Comparison of ENCODE assay signal across 34 cellular contexts in genomic region chr7:138350103-138350700, GRCh38.
"Had no signal": no experiment of that assay in that cellular context is flagged by ENCODE, and none has a peak within 500 bp of the region (broad histone marks: within the 10 kb centered on the region; RNA-seq: fewer than 3 reads in every experiment).

No MANE protein-coding gene starts in this region.

- H3K27ac ChIP-seq: ascending aorta, body of pancreas, brain microvascular endothelial cell, breast epithelium, VCaP had no signal

- FAIRE-seq: TTC549 had no signal

- DNase-seq: activated B cell treated with CpG ODN at 0.5 μM for 24 hours; activated CD4-positive, alpha-beta memory T cell treated with anti-CD3 and anti-CD28 coated beads for 36 hours; activated CD4-positive, alpha-beta T cell treated with anti-CD3 and anti-CD28 coated beads for 4 hours; activated CD4-positive, alpha-beta T cell treated with anti-CD3 and anti-CD28 coated beads, Interleukin-2, amount 10 ng/mL, durations not matched to agents 24 days and 14 days; activated CD4-positive, alpha-beta T cell treated with anti-CD3 and anti-CD28 coated beads, Interleukin-2, amount 50 U/mL, for 1 hour; activated CD4-positive, alpha-beta T cell treated with anti-CD3 and anti-CD28 coated beads, Interleukin-2, amount 50 U/mL, for 4 hours; activated CD4-positive, CD25-positive, alpha-beta regulatory T cell treated with anti-CD3 and anti-CD28 coated beads, Interleukin-2, amount 50 U/mL, for 72 hours; activated CD8-positive, alpha-beta memory T cell treated with anti-CD3 and anti-CD28 coated beads, Interleukin-2, amount 50 U/mL, for 4 hours; activated CD8-positive, alpha-beta T cell treated with anti-CD3 and anti-CD28 coated beads for 36 hours; activated effector memory CD4-positive, alpha-beta T cell treated with anti-CD3 and anti-CD28 coated beads, Interleukin-2, amount 50 U/mL, for 16 hours; activated gamma-delta T cell treated with Interleukin-2 at 50 U/mL for 16 hours; activated naive CD4-positive, alpha-beta T cell; activated naive CD4-positive, alpha-beta T cell treated with anti-CD3 and anti-CD28 coated beads for 36 hours; activated naive CD4-positive, alpha-beta T cell treated with anti-CD3 and anti-CD28 coated beads, Interleukin-2, amount 50 U/mL, for 16 hours; activated naive CD8-positive, alpha-beta T cell treated with anti-CD3 and anti-CD28 coated beads for 36 hours; activated T-cell treated with anti-CD3 and anti-CD28 coated beads for 4 hours; activated T-cell treated with anti-CD3 and anti-CD28 coated beads, Interleukin-2, amount 50 U/mL, for 1 hour; activated T-cell treated with anti-CD3 and anti-CD28 coated beads, Interleukin-2, amount 50 U/mL, for 4 hours; activated T-cell treated with anti-CD3 and anti-CD28 coated beads, Interleukin-2, amount 50 U/mL, for 72 hours; amygdala; anterior cingulate cortex; body of pancreas; brain microvascular endothelial cell; central memory CD4-positive, alpha-beta T cell; T-helper 9 cell had no signal

- H3K27me3 ChIP-seq: ascending aorta, body of pancreas, brain microvascular endothelial cell, breast epithelium had no signal

- H3K27me3 Mint-ChIP-seq: activated B cell treated with CpG ODN at 0.5 μM for 24 hours; activated CD4-positive, alpha-beta memory T cell treated with anti-CD3 and anti-CD28 coated beads for 36 hours; activated CD4-positive, alpha-beta T cell treated with anti-CD3 and anti-CD28 coated beads, Interleukin-2, amount 10 ng/mL, durations not matched to agents 24 days and 14 days; activated CD8-positive, alpha-beta T cell treated with anti-CD3 and anti-CD28 coated beads for 36 hours; activated naive CD8-positive, alpha-beta T cell treated with anti-CD3 and anti-CD28 coated beads for 36 hours; activated T-helper 17 cell treated with anti-CD3 and anti-CD28 coated beads, Interleukin-2, amount 50 U/mL, for 72 hours had no signal

- H3K27ac Mint-ChIP-seq: activated B cell treated with CpG ODN at 0.5 μM for 24 hours; activated CD4-positive, alpha-beta memory T cell treated with anti-CD3 and anti-CD28 coated beads for 36 hours; activated CD4-positive, alpha-beta T cell treated with anti-CD3 and anti-CD28 coated beads, Interleukin-2, amount 10 ng/mL, durations not matched to agents 24 days and 14 days; activated CD8-positive, alpha-beta T cell treated with anti-CD3 and anti-CD28 coated beads for 36 hours; activated naive CD4-positive, alpha-beta T cell treated with anti-CD3 and anti-CD28 coated beads for 36 hours; activated naive CD4-positive, alpha-beta T cell treated with anti-CD3 and anti-CD28 coated beads, Interleukin-2, amount 50 U/mL, for 72 hours; activated naive CD8-positive, alpha-beta T cell treated with anti-CD3 and anti-CD28 coated beads for 36 hours; activated T-cell treated with anti-CD3 and anti-CD28 coated beads, Interleukin-2, amount 50 U/mL, for 72 hours; activated T-helper 1 cell treated with anti-CD3 and anti-CD28 coated beads, Interleukin-12 subunit alpha, Interleukin-12 subunit beta, Interleukin-2, Interleukin-4 antibody, amounts not matched to agents 30 ng/mL and 10 ng/mL and 1 ng/mL, durations not matched to agents 14 hours and 24 hours and 36 hours; activated T-helper 17 cell treated with anti-CD3 and anti-CD28 coated beads, Interleukin-2, amount 50 U/mL, for 72 hours; T-helper 1 cell treated with Interleukin-12 subunit alpha and Interleukin-12 subunit beta and Interleukin-4 antibody, amounts not matched to agents 30 μg/mL and 1 μg/mL, for 36 hours; T-helper 2 cell treated with Interferon-gamma antibody and Interleukin-4, amounts not matched to agents 5 μg/mL and 100 μg/mL, for 36 hours had no signal

- H3K4me3 Mint-ChIP-seq: activated B cell treated with CpG ODN at 0.5 μM for 24 hours; activated CD4-positive, alpha-beta memory T cell treated with anti-CD3 and anti-CD28 coated beads for 36 hours; activated CD4-positive, alpha-beta T cell treated with anti-CD3 and anti-CD28 coated beads, Interleukin-2, amount 10 ng/mL, durations not matched to agents 24 days and 14 days; activated CD8-positive, alpha-beta T cell treated with anti-CD3 and anti-CD28 coated beads for 36 hours; activated naive CD4-positive, alpha-beta T cell treated with anti-CD3 and anti-CD28 coated beads for 36 hours; activated naive CD8-positive, alpha-beta T cell treated with anti-CD3 and anti-CD28 coated beads for 36 hours; activated T-cell treated with anti-CD3 and anti-CD28 coated beads, Interleukin-2, amount 50 U/mL, for 4 hours; activated T-cell treated with anti-CD3 and anti-CD28 coated beads, Interleukin-2, amount 50 U/mL, for 72 hours; activated T-helper 1 cell treated with anti-CD3 and anti-CD28 coated beads, Interleukin-12 subunit alpha, Interleukin-12 subunit beta, Interleukin-2, Interleukin-4 antibody, amounts not matched to agents 30 ng/mL and 10 ng/mL and 1 ng/mL, durations not matched to agents 14 hours and 24 hours and 36 hours; activated T-helper 17 cell treated with anti-CD3 and anti-CD28 coated beads, Interleukin-2, amount 50 U/mL, for 72 hours; T-helper 1 cell treated with Interleukin-12 subunit alpha and Interleukin-12 subunit beta and Interleukin-4 antibody, amounts not matched to agents 30 μg/mL and 1 μg/mL, for 36 hours; T-helper 2 cell treated with Interferon-gamma antibody and Interleukin-4, amounts not matched to agents 5 μg/mL and 100 μg/mL, for 36 hours had no signal

- H3K4me3 ChIP-seq: ascending aorta, body of pancreas, breast epithelium had no signal

- H3K4me1 Mint-ChIP-seq: activated B cell treated with CpG ODN at 0.5 μM for 24 hours; activated CD4-positive, alpha-beta T cell treated with anti-CD3 and anti-CD28 coated beads, Interleukin-2, amount 10 ng/mL, durations not matched to agents 24 days and 14 days; activated naive CD8-positive, alpha-beta T cell treated with anti-CD3 and anti-CD28 coated beads for 36 hours; activated T-helper 17 cell treated with anti-CD3 and anti-CD28 coated beads, Interleukin-2, amount 50 U/mL, for 72 hours had no signal

- H3K36me3 Mint-ChIP-seq: activated CD4-positive, alpha-beta memory T cell treated with anti-CD3 and anti-CD28 coated beads for 36 hours; activated naive CD8-positive, alpha-beta T cell treated with anti-CD3 and anti-CD28 coated beads for 36 hours had no signal

- H3K36me3 ChIP-seq: ascending aorta, brain microvascular endothelial cell, breast epithelium had no signal

- ATAC-seq: activated CD8-positive, alpha-beta T cell treated with anti-CD3 and anti-CD28 coated beads for 36 hours; activated naive CD4-positive, alpha-beta T cell treated with anti-CD3 and anti-CD28 coated beads, Interleukin-2, amount 50 U/mL, for 72 hours; activated T-cell treated with anti-CD3 and anti-CD28 coated beads, Interleukin-2, amount 50 U/mL, for 4 hours; activated T-helper 17 cell treated with anti-CD3 and anti-CD28 coated beads, Interleukin-2, amount 50 U/mL, for 72 hours; body of pancreas had no signal

- H3K4me1 ChIP-seq: ascending aorta, body of pancreas, breast epithelium had no signal
